ENCODE assay signal across 23 cellular contexts in genomic region chr4:184812181-184812542, GRCh38. TPM values are rescaled to one million over a fixed set of nuclear protein-coding genes. Genes with fewer than 3 reads are reported as not detected.
DNase-seq lines count a peak whose midpoint lies in the region; ATAC-seq and TF ChIP-seq lines count a peak whose summit lies in the region.
"Had no signal": no experiment of that assay in that cellular context is flagged by ENCODE, and none has a peak within 500 bp of the region (broad histone marks: within the 10 kb centered on the region; RNA-seq: fewer than 3 reads in every experiment).

No MANE protein-coding gene starts in this region.

- H3K4me1 ChIP-seq in right atrium auricular region (peaks cover 0 to 93% of the 10 kb centered on the region in 2 donors), psoas muscle (peaks cover 71% of the 10 kb centered on the region), upper lobe of right lung (peaks cover 50% of the 10 kb centered on the region)

- peaks cover 49% of the 10 kb centered on the region for H3K4me1 Mint-ChIP-seq in stimulated activated effector memory CD8-positive, alpha-beta T cell treated with anti-CD3 and anti-CD28 coated beads, Interleukin-12 subunit alpha, Interleukin-12 subunit beta, amount 100 ng/mL, for 72 hours

- H3K27ac ChIP-seq in right atrium auricular region (peak overlapping the region; percentile 82 to 93), psoas muscle (peak overlapping the region; percentile 92), upper lobe of right lung (peak overlapping the region; percentile 56)

- DNase-seq in right atrium auricular region (ENCODE audit: low spot score) (no peak), left cardiac atrium (no peak), fibroblast of mammary gland (ENCODE audit: low read depth) (peak; percentile 36), psoas muscle (no peak), upper lobe of right lung (no peak), NCI-H2196 treated with DMSO at 0.1 percent for 48 hours (lab: John Stamatoyannopoulos, UW; ENCODE audit: unreplicated experiment) (no peak), NCI-H446 treated with DMSO at 0.1 percent for 48 hours (lab: John Stamatoyannopoulos, UW) (no peak)
- no peak for DNase-seq in stimulated activated effector memory CD8-positive, alpha-beta T cell treated with anti-CD3 and anti-CD28 coated beads, Interleukin-12 subunit alpha, Interleukin-12 subunit beta, amount 100 ng/mL, for 72 hours (ENCODE audit: low spot score in 2 of 2)
- DNase-seq: ACHN; activated CD4-positive, alpha-beta T cell treated with anti-CD3 and anti-CD28 coated beads, Interleukin-2, amount 50 U/mL, for 1 hour; activated CD8-positive, alpha-beta memory T cell treated with anti-CD3 and anti-CD28 coated beads, Interleukin-2, amount 50 U/mL, for 48 hours; activated gamma-delta T cell; CD8-positive, alpha-beta memory T cell; H7; left colon; NCI-H1694; NCI-H226; NK-92 treated with Interleukin-12 subunit alpha and Interleukin-12 subunit beta, amount 100 ng/mL, for 24 hours; occipital lobe; RPMI8226; small intestine; transverse colon had no signal

- H3K27ac Mint-ChIP-seq in stimulated activated effector memory CD8-positive, alpha-beta T cell treated with anti-CD3 and anti-CD28 coated beads, Interleukin-12 subunit alpha, Interleukin-12 subunit beta, amount 100 ng/mL, for 72 hours: no peak overlapping the region

- WGBS in psoas muscle, 3 donors: 47 to 70% (median 66%) methylated on average over 6 of the region's 6 CpGs

- no peak for TF ChIP-seq CTCF in right atrium auricular region (IDR thresholded peaks at IDR 0.05)
- TF ChIP-seq CTCF in fibroblast of mammary gland (conservative IDR thresholded peaks at IDR 0.05; ENCODE audit: control insufficient read depth, insufficient read depth, low read depth, low read length): no peak
- no peak for TF ChIP-seq CTCF in psoas muscle (IDR thresholded peaks at IDR 0.05)
- no peak for TF ChIP-seq CTCF in upper lobe of right lung (IDR thresholded peaks at IDR 0.05)

- H3K27me3 ChIP-seq in right atrium auricular region: no peaks in the 10 kb centered on the region
- no peaks in the 10 kb centered on the region for H3K27me3 ChIP-seq in psoas muscle (ENCODE audit: insufficient read depth in 3 of 3, low read length in 2 of 3)
- H3K27me3 ChIP-seq in upper lobe of right lung: no peaks in the 10 kb centered on the region
- H3K27me3 ChIP-seq: MG63, transverse colon had no signal

- H3K4me3 ChIP-seq in right atrium auricular region (no peak overlapping the region), fibroblast of mammary gland (ENCODE audit: control insufficient read depth, low read depth, low read length) (no peak overlapping the region), psoas muscle (peak overlapping the region; percentile 42), upper lobe of right lung (no peak overlapping the region)
- H3K4me3 ChIP-seq: MG63, transverse colon had no signal

- no peak for ATAC-seq in left cardiac atrium
- ATAC-seq in psoas muscle: peak in 1 of 4 donors; percentile 1
- no peak for ATAC-seq in upper lobe of right lung
- ATAC-seq in stimulated activated effector memory CD8-positive, alpha-beta T cell treated with anti-CD3 and anti-CD28 coated beads, Interleukin-12 subunit alpha, Interleukin-12 subunit beta, amount 100 ng/mL, for 72 hours: no peak
- ATAC-seq: left colon had no signal

- peaks cover 6% of the 10 kb centered on the region for H3K36me3 Mint-ChIP-seq in stimulated activated effector memory CD8-positive, alpha-beta T cell treated with anti-CD3 and anti-CD28 coated beads, Interleukin-12 subunit alpha, Interleukin-12 subunit beta, amount 100 ng/mL, for 72 hours

- H3K36me3 ChIP-seq in right atrium auricular region (no peaks in the 10 kb centered on the region), psoas muscle (ENCODE audit: insufficient read depth in 1 of 2, low read depth in 1 of 2) (no peaks in the 10 kb centered on the region), upper lobe of right lung (no peaks in the 10 kb centered on the region)
- H3K36me3 ChIP-seq: MG63, transverse colon had no signal

- intact Hi-C loops in left cardiac atrium (cut with DNase I): no loop called here
- intact Hi-C loops in psoas muscle (cut with DNase I): no loop called here
- intact Hi-C loops in upper lobe of right lung (cut with DNase I): no loop called here

- no peak overlapping the region for H3K4me3 Mint-ChIP-seq in stimulated activated effector memory CD8-positive, alpha-beta T cell treated with anti-CD3 and anti-CD28 coated beads, Interleukin-12 subunit alpha, Interleukin-12 subunit beta, amount 100 ng/mL, for 72 hours
- H3K4me3 Mint-ChIP-seq: CD8-positive, alpha-beta memory T cell had no signal

- H3K9me3 Mint-ChIP-seq in stimulated activated effector memory CD8-positive, alpha-beta T cell treated with anti-CD3 and anti-CD28 coated beads, Interleukin-12 subunit alpha, Interleukin-12 subunit beta, amount 100 ng/mL, for 72 hours: no peaks in the 10 kb centered on the region
- H3K9me3 Mint-ChIP-seq: CD8-positive, alpha-beta memory T cell had no signal

- no peaks in the 10 kb centered on the region for H3K9me3 ChIP-seq in right atrium auricular region
- no peaks in the 10 kb centered on the region for H3K9me3 ChIP-seq in psoas muscle
- H3K9me3 ChIP-seq in upper lobe of right lung: no peaks in the 10 kb centered on the region
- H3K9me3 ChIP-seq: MG63, transverse colon had no signal

RNA-seq across cellular contexts. Expression of gene ACSL1, which starts 13.6 kb away (rescaled TPM):
- total RNA-seq in right atrium auricular region (100 to 1,000 TPM; 144 to 156 TPM), left cardiac atrium (100 to 1,000 TPM; 297 to 380 TPM), psoas muscle (1,000 to 10,000 TPM in 2 of 4 donors, 100 to 1,000 TPM in 2; 257 to 1,392 (median 704) TPM), upper lobe of right lung (287 TPM)
- 1,000 to 10,000 TPM in 1 of 3 donors, 100 to 1,000 TPM in 2; 435 to 1,333 (median 781) TPM for polyA plus RNA-seq in psoas muscle
